1 cellular context compared by ENCODE assay signal in the genomic region with DNA sequence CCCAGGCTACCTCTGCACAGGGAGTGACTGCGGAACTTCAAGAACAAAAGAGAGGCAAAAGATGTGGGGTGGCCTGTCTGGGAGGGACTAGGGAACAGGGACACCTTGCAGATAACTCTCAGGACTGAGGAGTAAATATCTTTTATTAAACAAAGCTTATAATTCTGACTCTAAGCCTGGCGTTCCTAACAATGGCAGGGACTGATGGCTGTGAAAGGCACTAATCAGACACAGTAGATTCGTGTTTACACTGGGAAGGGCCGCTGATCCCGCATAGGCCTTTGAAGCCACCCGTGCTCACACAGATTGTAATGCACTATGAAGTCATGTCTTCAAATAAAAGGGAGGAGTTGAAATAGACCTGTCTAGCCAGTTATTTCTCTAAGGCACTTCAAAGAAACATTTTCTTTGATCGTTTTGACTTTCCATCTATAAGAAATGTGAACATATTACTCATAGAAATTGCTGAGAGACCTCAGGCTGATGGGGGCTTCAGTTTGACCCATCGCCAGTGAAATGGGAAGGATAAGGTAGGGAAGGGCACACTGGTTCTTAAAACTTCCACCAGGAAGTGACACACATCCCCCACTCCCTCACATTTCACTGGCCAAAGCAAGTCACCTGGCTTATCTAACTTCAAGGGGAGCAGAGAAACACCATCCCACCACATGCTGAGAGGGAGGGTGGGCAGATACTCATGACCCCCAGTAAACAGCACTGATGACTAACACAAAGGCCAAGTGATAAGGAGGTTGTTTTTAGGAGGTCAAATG.
TF ChIP-seq lines count a peak whose summit lies in the region.

No MANE protein-coding gene starts in this region.

TF ChIP-seq in HepG2, 621 proteins besides CTCF, POLR2A, EP300 and RAD21 (continued from another document and continues in another):
- TF ChIP-seq, protein P1, sequence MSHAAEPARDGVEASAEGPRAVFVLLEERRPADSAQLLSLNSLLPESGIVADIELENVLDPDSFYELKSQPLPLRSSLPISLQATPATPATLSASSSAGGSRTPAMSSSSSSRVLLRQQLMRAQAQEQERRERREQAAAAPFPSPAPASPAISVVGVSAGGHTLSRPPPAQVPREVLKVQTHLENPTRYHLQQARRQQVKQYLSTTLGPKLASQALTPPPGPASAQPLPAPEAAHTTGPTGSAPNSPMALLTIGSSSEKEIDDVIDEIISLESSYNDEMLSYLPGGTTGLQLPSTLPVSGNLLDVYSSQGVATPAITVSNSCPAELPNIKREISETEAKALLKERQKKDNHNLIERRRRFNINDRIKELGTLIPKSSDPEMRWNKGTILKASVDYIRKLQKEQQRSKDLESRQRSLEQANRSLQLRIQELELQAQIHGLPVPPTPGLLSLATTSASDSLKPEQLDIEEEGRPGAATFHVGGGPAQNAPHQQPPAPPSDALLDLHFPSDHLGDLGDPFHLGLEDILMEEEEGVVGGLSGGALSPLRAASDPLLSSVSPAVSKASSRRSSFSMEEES (CRISPR knock-in tag; IDR thresholded peaks at IDR 0.05), result peak; percentile 42; the same call in 1 of the 2 replicates
- TF ChIP-seq, protein P2, sequence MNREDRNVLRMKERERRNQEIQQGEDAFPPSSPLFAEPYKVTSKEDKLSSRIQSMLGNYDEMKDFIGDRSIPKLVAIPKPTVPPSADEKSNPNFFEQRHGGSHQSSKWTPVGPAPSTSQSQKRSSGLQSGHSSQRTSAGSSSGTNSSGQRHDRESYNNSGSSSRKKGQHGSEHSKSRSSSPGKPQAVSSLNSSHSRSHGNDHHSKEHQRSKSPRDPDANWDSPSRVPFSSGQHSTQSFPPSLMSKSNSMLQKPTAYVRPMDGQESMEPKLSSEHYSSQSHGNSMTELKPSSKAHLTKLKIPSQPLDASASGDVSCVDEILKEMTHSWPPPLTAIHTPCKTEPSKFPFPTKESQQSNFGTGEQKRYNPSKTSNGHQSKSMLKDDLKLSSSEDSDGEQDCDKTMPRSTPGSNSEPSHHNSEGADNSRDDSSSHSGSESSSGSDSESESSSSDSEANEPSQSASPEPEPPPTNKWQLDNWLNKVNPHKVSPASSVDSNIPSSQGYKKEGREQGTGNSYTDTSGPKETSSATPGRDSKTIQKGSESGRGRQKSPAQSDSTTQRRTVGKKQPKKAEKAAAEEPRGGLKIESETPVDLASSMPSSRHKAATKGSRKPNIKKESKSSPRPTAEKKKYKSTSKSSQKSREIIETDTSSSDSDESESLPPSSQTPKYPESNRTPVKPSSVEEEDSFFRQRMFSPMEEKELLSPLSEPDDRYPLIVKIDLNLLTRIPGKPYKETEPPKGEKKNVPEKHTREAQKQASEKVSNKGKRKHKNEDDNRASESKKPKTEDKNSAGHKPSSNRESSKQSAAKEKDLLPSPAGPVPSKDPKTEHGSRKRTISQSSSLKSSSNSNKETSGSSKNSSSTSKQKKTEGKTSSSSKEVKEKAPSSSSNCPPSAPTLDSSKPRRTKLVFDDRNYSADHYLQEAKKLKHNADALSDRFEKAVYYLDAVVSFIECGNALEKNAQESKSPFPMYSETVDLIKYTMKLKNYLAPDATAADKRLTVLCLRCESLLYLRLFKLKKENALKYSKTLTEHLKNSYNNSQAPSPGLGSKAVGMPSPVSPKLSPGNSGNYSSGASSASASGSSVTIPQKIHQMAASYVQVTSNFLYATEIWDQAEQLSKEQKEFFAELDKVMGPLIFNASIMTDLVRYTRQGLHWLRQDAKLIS (CRISPR knock-in tag; IDR thresholded peaks at IDR 0.05), result no peak
- TF ChIP-seq, protein P3, sequence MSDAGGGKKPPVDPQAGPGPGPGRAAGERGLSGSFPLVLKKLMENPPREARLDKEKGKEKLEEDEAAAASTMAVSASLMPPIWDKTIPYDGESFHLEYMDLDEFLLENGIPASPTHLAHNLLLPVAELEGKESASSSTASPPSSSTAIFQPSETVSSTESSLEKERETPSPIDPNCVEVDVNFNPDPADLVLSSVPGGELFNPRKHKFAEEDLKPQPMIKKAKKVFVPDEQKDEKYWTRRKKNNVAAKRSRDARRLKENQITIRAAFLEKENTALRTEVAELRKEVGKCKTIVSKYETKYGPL (CRISPR knock-in tag; IDR thresholded peaks at IDR 0.05), result no peak
- TF ChIP-seq, protein P4, sequence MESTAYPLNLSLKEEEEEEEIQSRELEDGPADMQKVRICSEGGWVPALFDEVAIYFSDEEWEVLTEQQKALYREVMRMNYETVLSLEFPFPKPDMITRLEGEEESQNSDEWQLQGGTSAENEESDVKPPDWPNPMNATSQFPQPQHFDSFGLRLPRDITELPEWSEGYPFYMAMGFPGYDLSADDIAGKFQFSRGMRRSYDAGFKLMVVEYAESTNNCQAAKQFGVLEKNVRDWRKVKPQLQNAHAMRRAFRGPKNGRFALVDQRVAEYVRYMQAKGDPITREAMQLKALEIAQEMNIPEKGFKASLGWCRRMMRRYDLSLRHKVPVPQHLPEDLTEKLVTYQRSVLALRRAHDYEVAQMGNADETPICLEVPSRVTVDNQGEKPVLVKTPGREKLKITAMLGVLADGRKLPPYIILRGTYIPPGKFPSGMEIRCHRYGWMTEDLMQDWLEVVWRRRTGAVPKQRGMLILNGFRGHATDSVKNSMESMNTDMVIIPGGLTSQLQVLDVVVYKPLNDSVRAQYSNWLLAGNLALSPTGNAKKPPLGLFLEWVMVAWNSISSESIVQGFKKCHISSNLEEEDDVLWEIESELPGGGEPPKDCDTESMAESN (CRISPR knock-in tag; conservative IDR thresholded peaks at IDR 0.05), result no peak; the same call in 1 of the 2 replicates
- TF ChIP-seq, protein P5, sequence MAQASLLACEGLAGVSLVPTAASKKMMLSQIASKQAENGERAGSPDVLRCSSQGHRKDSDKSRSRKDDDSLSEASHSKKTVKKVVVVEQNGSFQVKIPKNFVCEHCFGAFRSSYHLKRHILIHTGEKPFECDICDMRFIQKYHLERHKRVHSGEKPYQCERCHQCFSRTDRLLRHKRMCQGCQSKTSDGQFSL (CRISPR knock-in tag; IDR thresholded peaks at IDR 0.05), result no peak
- TF ChIP-seq, protein P6, sequence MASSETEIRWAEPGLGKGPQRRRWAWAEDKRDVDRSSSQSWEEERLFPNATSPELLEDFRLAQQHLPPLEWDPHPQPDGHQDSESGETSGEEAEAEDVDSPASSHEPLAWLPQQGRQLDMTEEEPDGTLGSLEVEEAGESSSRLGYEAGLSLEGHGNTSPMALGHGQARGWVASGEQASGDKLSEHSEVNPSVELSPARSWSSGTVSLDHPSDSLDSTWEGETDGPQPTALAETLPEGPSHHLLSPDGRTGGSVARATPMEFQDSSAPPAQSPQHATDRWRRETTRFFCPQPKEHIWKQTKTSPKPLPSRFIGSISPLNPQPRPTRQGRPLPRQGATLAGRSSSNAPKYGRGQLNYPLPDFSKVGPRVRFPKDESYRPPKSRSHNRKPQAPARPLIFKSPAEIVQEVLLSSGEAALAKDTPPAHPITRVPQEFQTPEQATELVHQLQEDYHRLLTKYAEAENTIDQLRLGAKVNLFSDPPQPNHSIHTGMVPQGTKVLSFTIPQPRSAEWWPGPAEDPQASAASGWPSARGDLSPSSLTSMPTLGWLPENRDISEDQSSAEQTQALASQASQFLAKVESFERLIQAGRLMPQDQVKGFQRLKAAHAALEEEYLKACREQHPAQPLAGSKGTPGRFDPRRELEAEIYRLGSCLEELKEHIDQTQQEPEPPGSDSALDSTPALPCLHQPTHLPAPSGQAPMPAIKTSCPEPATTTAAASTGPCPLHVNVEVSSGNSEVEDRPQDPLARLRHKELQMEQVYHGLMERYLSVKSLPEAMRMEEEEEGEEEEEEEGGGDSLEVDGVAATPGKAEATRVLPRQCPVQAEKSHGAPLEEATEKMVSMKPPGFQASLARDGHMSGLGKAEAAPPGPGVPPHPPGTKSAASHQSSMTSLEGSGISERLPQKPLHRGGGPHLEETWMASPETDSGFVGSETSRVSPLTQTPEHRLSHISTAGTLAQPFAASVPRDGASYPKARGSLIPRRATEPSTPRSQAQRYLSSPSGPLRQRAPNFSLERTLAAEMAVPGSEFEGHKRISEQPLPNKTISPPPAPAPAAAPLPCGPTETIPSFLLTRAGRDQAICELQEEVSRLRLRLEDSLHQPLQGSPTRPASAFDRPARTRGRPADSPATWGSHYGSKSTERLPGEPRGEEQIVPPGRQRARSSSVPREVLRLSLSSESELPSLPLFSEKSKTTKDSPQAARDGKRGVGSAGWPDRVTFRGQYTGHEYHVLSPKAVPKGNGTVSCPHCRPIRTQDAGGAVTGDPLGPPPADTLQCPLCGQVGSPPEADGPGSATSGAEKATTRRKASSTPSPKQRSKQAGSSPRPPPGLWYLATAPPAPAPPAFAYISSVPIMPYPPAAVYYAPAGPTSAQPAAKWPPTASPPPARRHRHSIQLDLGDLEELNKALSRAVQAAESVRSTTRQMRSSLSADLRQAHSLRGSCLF (CRISPR knock-in tag; IDR thresholded peaks at IDR 0.05; ENCODE audit: borderline replicate concordance), result no peak
- TF ChIP-seq ZFP41 (CRISPR knock-in tag; IDR thresholded peaks at IDR 0.05; ENCODE audit: borderline replicate concordance), result no peak
- TF ChIP-seq, protein P7, sequence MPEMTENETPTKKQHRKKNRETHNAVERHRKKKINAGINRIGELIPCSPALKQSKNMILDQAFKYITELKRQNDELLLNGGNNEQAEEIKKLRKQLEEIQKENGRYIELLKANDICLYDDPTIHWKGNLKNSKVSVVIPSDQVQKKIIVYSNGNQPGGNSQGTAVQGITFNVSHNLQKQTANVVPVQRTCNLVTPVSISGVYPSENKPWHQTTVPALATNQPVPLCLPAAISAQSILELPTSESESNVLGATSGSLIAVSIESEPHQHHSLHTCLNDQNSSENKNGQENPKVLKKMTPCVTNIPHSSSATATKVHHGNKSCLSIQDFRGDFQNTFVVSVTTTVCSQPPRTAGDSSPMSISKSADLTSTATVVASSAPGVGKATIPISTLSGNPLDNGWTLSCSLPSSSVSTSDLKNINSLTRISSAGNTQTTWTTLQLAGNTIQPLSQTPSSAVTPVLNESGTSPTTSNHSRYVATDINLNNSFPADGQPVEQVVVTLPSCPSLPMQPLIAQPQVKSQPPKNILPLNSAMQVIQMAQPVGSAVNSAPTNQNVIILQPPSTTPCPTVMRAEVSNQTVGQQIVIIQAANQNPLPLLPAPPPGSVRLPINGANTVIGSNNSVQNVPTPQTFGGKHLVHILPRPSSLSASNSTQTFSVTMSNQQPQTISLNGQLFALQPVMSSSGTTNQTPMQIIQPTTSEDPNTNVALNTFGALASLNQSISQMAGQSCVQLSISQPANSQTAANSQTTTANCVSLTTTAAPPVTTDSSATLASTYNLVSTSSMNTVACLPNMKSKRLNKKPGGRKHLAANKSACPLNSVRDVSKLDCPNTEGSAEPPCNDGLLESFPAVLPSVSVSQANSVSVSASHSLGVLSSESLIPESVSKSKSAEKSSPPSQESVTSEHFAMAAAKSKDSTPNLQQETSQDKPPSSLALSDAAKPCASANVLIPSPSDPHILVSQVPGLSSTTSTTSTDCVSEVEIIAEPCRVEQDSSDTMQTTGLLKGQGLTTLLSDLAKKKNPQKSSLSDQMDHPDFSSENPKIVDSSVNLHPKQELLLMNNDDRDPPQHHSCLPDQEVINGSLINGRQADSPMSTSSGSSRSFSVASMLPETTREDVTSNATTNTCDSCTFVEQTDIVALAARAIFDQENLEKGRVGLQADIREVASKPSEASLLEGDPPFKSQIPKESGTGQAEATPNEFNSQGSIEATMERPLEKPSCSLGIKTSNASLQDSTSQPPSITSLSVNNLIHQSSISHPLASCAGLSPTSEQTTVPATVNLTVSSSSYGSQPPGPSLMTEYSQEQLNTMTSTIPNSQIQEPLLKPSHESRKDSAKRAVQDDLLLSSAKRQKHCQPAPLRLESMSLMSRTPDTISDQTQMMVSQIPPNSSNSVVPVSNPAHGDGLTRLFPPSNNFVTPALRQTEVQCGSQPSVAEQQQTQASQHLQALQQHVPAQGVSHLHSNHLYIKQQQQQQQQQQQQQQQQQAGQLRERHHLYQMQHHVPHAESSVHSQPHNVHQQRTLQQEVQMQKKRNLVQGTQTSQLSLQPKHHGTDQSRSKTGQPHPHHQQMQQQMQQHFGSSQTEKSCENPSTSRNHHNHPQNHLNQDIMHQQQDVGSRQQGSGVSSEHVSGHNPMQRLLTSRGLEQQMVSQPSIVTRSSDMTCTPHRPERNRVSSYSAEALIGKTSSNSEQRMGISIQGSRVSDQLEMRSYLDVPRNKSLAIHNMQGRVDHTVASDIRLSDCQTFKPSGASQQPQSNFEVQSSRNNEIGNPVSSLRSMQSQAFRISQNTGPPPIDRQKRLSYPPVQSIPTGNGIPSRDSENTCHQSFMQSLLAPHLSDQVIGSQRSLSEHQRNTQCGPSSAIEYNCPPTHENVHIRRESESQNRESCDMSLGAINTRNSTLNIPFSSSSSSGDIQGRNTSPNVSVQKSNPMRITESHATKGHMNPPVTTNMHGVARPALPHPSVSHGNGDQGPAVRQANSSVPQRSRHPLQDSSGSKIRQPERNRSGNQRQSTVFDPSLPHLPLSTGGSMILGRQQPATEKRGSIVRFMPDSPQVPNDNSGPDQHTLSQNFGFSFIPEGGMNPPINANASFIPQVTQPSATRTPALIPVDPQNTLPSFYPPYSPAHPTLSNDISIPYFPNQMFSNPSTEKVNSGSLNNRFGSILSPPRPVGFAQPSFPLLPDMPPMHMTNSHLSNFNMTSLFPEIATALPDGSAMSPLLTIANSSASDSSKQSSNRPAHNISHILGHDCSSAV (CRISPR knock-in tag; IDR thresholded peaks at IDR 0.05; ENCODE audit: borderline replicate concordance), result no peak
- TF ChIP-seq, protein P8, sequence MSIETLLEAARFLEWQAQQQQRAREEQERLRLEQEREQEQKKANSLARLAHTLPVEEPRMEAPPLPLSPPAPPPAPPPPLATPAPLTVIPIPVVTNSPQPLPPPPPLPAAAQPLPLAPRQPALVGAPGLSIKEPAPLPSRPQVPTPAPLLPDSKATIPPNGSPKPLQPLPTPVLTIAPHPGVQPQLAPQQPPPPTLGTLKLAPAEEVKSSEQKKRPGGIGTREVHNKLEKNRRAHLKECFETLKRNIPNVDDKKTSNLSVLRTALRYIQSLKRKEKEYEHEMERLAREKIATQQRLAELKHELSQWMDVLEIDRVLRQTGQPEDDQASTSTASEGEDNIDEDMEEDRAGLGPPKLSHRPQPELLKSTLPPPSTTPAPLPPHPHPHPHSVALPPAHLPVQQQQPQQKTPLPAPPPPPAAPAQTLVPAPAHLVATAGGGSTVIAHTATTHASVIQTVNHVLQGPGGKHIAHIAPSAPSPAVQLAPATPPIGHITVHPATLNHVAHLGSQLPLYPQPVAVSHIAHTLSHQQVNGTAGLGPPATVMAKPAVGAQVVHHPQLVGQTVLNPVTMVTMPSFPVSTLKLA (IDR thresholded peaks at IDR 0.05), result no peak
- TF ChIP-seq, protein P9, sequence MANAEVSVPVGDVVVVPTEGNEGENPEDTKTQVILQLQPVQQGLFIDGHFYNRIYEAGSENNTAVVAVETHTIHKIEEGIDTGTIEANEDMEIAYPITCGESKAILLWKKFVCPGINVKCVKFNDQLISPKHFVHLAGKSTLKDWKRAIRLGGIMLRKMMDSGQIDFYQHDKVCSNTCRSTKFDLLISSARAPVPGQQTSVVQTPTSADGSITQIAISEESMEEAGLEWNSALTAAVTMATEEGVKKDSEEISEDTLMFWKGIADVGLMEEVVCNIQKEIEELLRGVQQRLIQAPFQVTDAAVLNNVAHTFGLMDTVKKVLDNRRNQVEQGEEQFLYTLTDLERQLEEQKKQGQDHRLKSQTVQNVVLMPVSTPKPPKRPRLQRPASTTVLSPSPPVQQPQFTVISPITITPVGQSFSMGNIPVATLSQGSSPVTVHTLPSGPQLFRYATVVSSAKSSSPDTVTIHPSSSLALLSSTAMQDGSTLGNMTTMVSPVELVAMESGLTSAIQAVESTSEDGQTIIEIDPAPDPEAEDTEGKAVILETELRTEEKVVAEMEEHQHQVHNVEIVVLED (CRISPR knock-in tag; IDR thresholded peaks at IDR 0.05; ENCODE audit: borderline replicate concordance), result peak; percentile 33; the same call in 1 of the 2 replicates
- TF ChIP-seq ZNF83 (CRISPR knock-in tag; IDR thresholded peaks at IDR 0.05; ENCODE audit: borderline replicate concordance), result no peak
- TF ChIP-seq ZKSCAN8 (CRISPR knock-in tag; IDR thresholded peaks at IDR 0.05; ENCODE audit: borderline replicate concordance), result no peak; the same call in 1 of the 2 replicates
- TF ChIP-seq MTF1 (CRISPR knock-in tag; IDR thresholded peaks at IDR 0.05), result no peak
- TF ChIP-seq FOSL1 (CRISPR knock-in tag; IDR thresholded peaks at IDR 0.05; ENCODE audit: borderline replicate concordance), result peak; percentile 65; the same call in 1 of the 2 replicates
- TF ChIP-seq HNRNPL (IDR thresholded peaks at IDR 0.05; ENCODE audit: low read depth, low read length), result no peak
- no peak for TF ChIP-seq POLR2AphosphoS5 (IDR thresholded peaks at IDR 0.05; ENCODE audit: low read depth, low read length)
- no peak for TF ChIP-seq ATAD3A (CRISPR knock-in tag; IDR thresholded peaks at IDR 0.05)
- no peak for TF ChIP-seq ZNF20 (CRISPR knock-in tag; IDR thresholded peaks at IDR 0.05)
